Comparison of ENCODE assay signal across 13 cellular contexts in genomic region chr2:213066445-213066746, GRCh38.
A peak's percentile ranks its signal among the peaks of the same experiment; 100 is the strongest.
DNase-seq lines count a peak whose midpoint lies in the region; ATAC-seq, FAIRE-seq and TF ChIP-seq lines count a peak whose summit lies in the region.
"Had no signal": no experiment of that assay in that cellular context is flagged by ENCODE, and none has a peak within 500 bp of the region (broad histone marks: within the 10 kb centered on the region; RNA-seq: fewer than 3 reads in every experiment).

No MANE protein-coding gene starts in this region.

- H3K27ac ChIP-seq in heart right ventricle (peak overlapping the region in 6 of 10 donors; percentile 24 to 61 (median 52)), right atrium auricular region (peak overlapping the region in 1 of 2 donors; percentile 72), keratinocyte (ENCODE audit: control insufficient read depth, insufficient read depth, low read length) (no peak overlapping the region), upper lobe of right lung (no peak overlapping the region)
- H3K27ac ChIP-seq: ascending aorta, uterus had no signal

- H3K9me1 ChIP-seq in keratinocyte (ENCODE audit: control insufficient read depth, extremely low read depth, insufficient read depth, low read length): no peaks in the 10 kb centered on the region

- peak overlapping the region; percentile 71 for H3K4me2 ChIP-seq in keratinocyte (ENCODE audit: control insufficient read depth, extremely low read depth, insufficient read depth, low read depth, low read length)

- H3K36me3 Mint-ChIP-seq in T-cell: no peaks in the 10 kb centered on the region

- no peak for FAIRE-seq in keratinocyte (lab: Jason Lieb, UNC)
- FAIRE-seq: frontal cortex had no signal

- H3K4me1 ChIP-seq in heart right ventricle (peaks cover 0 to 29% (median 10%) of the 10 kb centered on the region in 9 donors), right atrium auricular region (peaks cover 0 to 22% of the 10 kb centered on the region in 2 donors), keratinocyte (ENCODE audit: control insufficient read depth, extremely low read depth, insufficient read depth, low read length) (peaks cover 10% of the 10 kb centered on the region), upper lobe of right lung (peaks cover 12% of the 10 kb centered on the region)
- H3K4me1 ChIP-seq: ascending aorta, uterus had no signal

- peak overlapping the region; percentile 78 for H2AFZ ChIP-seq in keratinocyte (ENCODE audit: control insufficient read depth, low read length)

- H3K4me3 Mint-ChIP-seq in T-cell: peak overlapping the region in 2 of 3 donors; percentile 39 to 65

- H3K9ac ChIP-seq in keratinocyte (ENCODE audit: control insufficient read depth, extremely low read depth, insufficient read depth, low read length): peak overlapping the region; percentile 9

- H3K27ac Mint-ChIP-seq in T-cell: no peak overlapping the region

- WGBS in heart right ventricle, 2 donors: 16 to 23% methylated on average over 1 of the region's 1 CpG

- peaks cover 41 to 54% (median 42%) of the 10 kb centered on the region in 3 donors for H3K4me1 Mint-ChIP-seq in T-cell

- DNase-seq in heart right ventricle: no peak
- no peak for DNase-seq in right atrium auricular region (ENCODE audit: low spot score)
- DNase-seq in T-cell: no peak
- no peak for DNase-seq in keratinocyte (ENCODE audit: low read depth, low spot score)
- no peak for DNase-seq in upper lobe of right lung
- no peak for DNase-seq in NCI-H526 treated with DMSO at 0.1 percent for 48 hours (lab: John Stamatoyannopoulos, UW)
- DNase-seq in activated CD4-positive, alpha-beta T cell treated with anti-CD3 and anti-CD28 coated beads, Interleukin-2, amount 50 U/mL, for 48 hours: no peak
- DNase-seq: activated CD4-positive, alpha-beta T cell treated with anti-CD3 and anti-CD28 coated beads for 4 hours; stimulated activated CD4-positive, alpha-beta T cell treated with anti-CD3 and anti-CD28 coated beads, Interleukin-2, amount 100 ng/mL, for 48 hours; uterus had no signal

- H3K9me3 Mint-ChIP-seq in T-cell: no peaks in the 10 kb centered on the region

- intact Hi-C loops in heart right ventricle (cut with DNase I) (loop anchor here in 2 of 10 donors (5.0 to 10.0 kb wide), 2 partner anchors 86 to 122 kb away; partner anchors contain the start of gene IKZF2 (in 1 of the 2)), upper lobe of right lung (cut with DNase I) (no loop called here)

- no peaks in the 10 kb centered on the region for H3K36me3 ChIP-seq in heart right ventricle
- H3K36me3 ChIP-seq in right atrium auricular region: no peaks in the 10 kb centered on the region
- no peaks in the 10 kb centered on the region for H3K36me3 ChIP-seq in keratinocyte (ENCODE audit: control insufficient read depth in 2 of 2, extremely low read depth in 1 of 2, insufficient read depth in 2 of 2, low read length in 2 of 2)
- H3K36me3 ChIP-seq in upper lobe of right lung: no peaks in the 10 kb centered on the region
- H3K36me3 ChIP-seq: ascending aorta, uterus had no signal

- POLR2A ChIA-PET in T-cell (lab: Charles Lee): no interaction called here

- H3K4me3 ChIP-seq in heart right ventricle: peak overlapping the region in 8 of 10 donors; percentile 1 to 35 (median 29)
- peak overlapping the region in 1 of 2 donors; percentile 21 for H3K4me3 ChIP-seq in right atrium auricular region
- H3K4me3 ChIP-seq in keratinocyte (ENCODE audit: control insufficient read depth in 2 of 3, extremely low read depth in 1 of 3, insufficient read depth in 2 of 3, low read depth in 1 of 3, low read length in 3 of 3): peak overlapping the region in 1 of 3 experiments; percentile 19
- peak overlapping the region; percentile 18 for H3K4me3 ChIP-seq in upper lobe of right lung
- H3K4me3 ChIP-seq: uterus had no signal

- H3K9me3 ChIP-seq in heart right ventricle: no peaks in the 10 kb centered on the region
- H3K9me3 ChIP-seq in right atrium auricular region: no peaks in the 10 kb centered on the region
- H3K9me3 ChIP-seq in keratinocyte (ENCODE audit: control insufficient read depth, low read depth, low read length): no peaks in the 10 kb centered on the region
- H3K9me3 ChIP-seq in upper lobe of right lung: no peaks in the 10 kb centered on the region
- H3K9me3 ChIP-seq: ascending aorta, uterus had no signal

- no peaks in the 10 kb centered on the region for H3K27me3 Mint-ChIP-seq in T-cell

- ATAC-seq in heart right ventricle: no peak
- no peak for ATAC-seq in T-cell (replicated peaks in 1 of 4)
- ATAC-seq in upper lobe of right lung: no peak
- no peak for ATAC-seq in GM21381 (IDR thresholded peaks at IDR 0.05; ENCODE audit: unreplicated experiment)

- no peaks in the 10 kb centered on the region for H3K79me2 ChIP-seq in keratinocyte (ENCODE audit: control insufficient read depth, insufficient read depth, low read length)

- dilution Hi-C loops in keratinocyte (cut with MboI; ENCODE audit: extremely low pct_ligation_motif_present, low sequenced_read_pairs): no loop called here

- CTCF ChIA-PET in T-cell (lab: Charles Lee): no interaction called here

- H4K20me1 ChIP-seq in keratinocyte (ENCODE audit: control insufficient read depth, extremely low read depth, insufficient read depth, low read length): no peaks in the 10 kb centered on the region

- H3K27me3 ChIP-seq in heart right ventricle (no peaks in the 10 kb centered on the region), right atrium auricular region (no peaks in the 10 kb centered on the region), keratinocyte (ENCODE audit: control insufficient read depth, extremely low read depth, insufficient read depth, low read length) (no peaks in the 10 kb centered on the region), upper lobe of right lung (no peaks in the 10 kb centered on the region)
- H3K27me3 ChIP-seq: ascending aorta, uterus had no signal

- TF ChIP-seq CTCF in heart right ventricle (IDR thresholded peaks at IDR 0.05): no peak
- no peak for TF ChIP-seq CTCF in right atrium auricular region (IDR thresholded peaks at IDR 0.05)
- no peak for TF ChIP-seq CTCF in keratinocyte (optimal IDR thresholded peaks at IDR 0.05 in 1 of 3, IDR thresholded peaks at IDR 0.05 in 1 of 3, conservative IDR thresholded peaks at IDR 0.05 in 1 of 3; ENCODE audit: extremely low read depth in 1 of 3, insufficient read depth in 2 of 3, low read length in 3 of 3)
- TF ChIP-seq CTCF in upper lobe of right lung (IDR thresholded peaks at IDR 0.05): no peak

Comparison
In these comparisons a context has a peak if more than half of its experiments do, and no peak if none do; other contexts are left out.
1. H3K27ac ChIP-seq: peak in heart right ventricle (6 of 10); none in keratinocyte (single experiment) and upper lobe of right lung (single experiment).